ENCODE assay signal across 20 cellular contexts in the genomic region with DNA sequence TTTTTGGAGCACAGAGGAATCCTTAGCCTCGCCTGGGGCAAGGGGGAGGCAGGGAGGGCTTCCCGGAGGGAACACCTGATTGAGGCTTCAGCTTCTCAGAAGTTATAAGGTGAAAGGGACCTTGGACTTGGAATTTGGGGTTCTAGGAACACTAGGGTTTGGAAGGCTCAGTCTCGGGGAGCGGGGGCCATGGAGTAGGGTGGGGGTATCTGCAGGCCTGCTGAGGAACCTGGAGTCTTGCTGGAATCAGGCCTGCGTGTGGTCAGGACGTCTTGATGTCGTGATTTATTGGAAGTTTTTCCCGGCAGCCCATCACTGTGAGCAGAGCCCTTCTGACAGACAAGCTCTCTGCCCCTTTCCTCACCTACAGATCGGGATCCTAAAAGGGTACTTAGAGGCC. TPM values are rescaled to one million over a fixed set of nuclear protein-coding genes. Genes with fewer than 3 reads are reported as not detected.
DNase-seq lines count a peak whose midpoint lies in the region; ATAC-seq and TF ChIP-seq lines count a peak whose summit lies in the region.
"Had no signal": no experiment of that assay in that cellular context is flagged by ENCODE, and none has a peak within 500 bp of the region (broad histone marks: within the 10 kb centered on the region; RNA-seq: fewer than 3 reads in every experiment).

No MANE protein-coding gene starts in this region.

- no peaks in the 10 kb centered on the region for H3K4me1 ChIP-seq in mesendoderm (ENCODE audit: control insufficient read depth, low read depth, low read length)

- H3K36me3 ChIP-seq in mesendoderm (ENCODE audit: control insufficient read depth, insufficient read depth, low read length): no peaks in the 10 kb centered on the region

- CTCF ChIA-PET in activated naive CD4-positive, alpha-beta T cell treated with anti-CD3 and anti-CD28 coated beads, Interleukin-2, amount 10 ng/mL, durations not matched to agents 7 days and 5 days (lab: Charles Lee): interaction anchor here (1.0 kb wide), 1 partner anchor 95 kb away, joined by 3 read pairs; the partner anchor contains the start of gene SUN5
- CTCF ChIA-PET in WTC11 (lab: Charles Lee): interaction anchor here (0.6 to 1.9 kb wide), 5 partner anchors 33 to 187 kb away, joined by 3 to 8 read pairs (median 3); no protein-coding TSS in a partner anchor

- peak overlapping the region; percentile 46 for H3K56ac ChIP-seq in mesendoderm (ENCODE audit: low read length)

- no peak overlapping the region for H2BK5ac ChIP-seq in mesendoderm (ENCODE audit: low read length)

- H3K4me2 ChIP-seq in mesendoderm (ENCODE audit: low read length): no peak overlapping the region
- H3K4me2 ChIP-seq: GM23338 had no signal

- no peak overlapping the region for H2BK15ac ChIP-seq in mesendoderm (replicated peaks; ENCODE audit: low read depth)

- H3K27ac ChIP-seq in mesendoderm (ENCODE audit: low read depth, low read length): peak overlapping the region; percentile 16

- H3K9ac ChIP-seq in mesendoderm (ENCODE audit: low read length): no peak overlapping the region

- H3K18ac ChIP-seq in mesendoderm (ENCODE audit: low read length): no peak overlapping the region

- H2AK5ac ChIP-seq in mesendoderm (ENCODE audit: low read length): peak overlapping the region; percentile 15

- H4K5ac ChIP-seq in mesendoderm (ENCODE audit: low read length): no peak overlapping the region

- POLR2A ChIA-PET in WTC11 (lab: Charles Lee): no interaction called here

- no peaks in the 10 kb centered on the region for H3K27me3 ChIP-seq in mesendoderm (ENCODE audit: insufficient read depth, low read length, poor library complexity)

- peak overlapping the region; percentile 52 to 57 for H3K27ac Mint-ChIP-seq in activated naive CD4-positive, alpha-beta T cell treated with anti-CD3 and anti-CD28 coated beads, Interleukin-2, amount 50 U/mL, for 72 hours
- H3K27ac Mint-ChIP-seq in activated naive CD4-positive, alpha-beta T cell treated with anti-CD3 and anti-CD28 coated beads, Interleukin-2, amount 10 ng/mL, durations not matched to agents 7 days and 5 days: no peak overlapping the region
- H3K27ac Mint-ChIP-seq in WTC11 (0 out of 2 replicates have a peak overlapping the region, but pooled peaks have one; percentile 29), glutamatergic neuron (ENCODE audit: unreplicated experiment) (no peak overlapping the region)
- peak overlapping the region; percentile 23 for H3K27ac Mint-ChIP-seq in stimulated activated memory B cell treated with anti-CD40 and anti-IgM and Interleukin-4, amounts not matched to agents 10 μg/mL and 1 μg/mL and 100 μg/mL, for 72 hours
- H3K27ac Mint-ChIP-seq: GM23338 had no signal

- no peak overlapping the region for H4K8ac ChIP-seq in mesendoderm (ENCODE audit: low read depth, low read length)

- no peaks in the 10 kb centered on the region for H3K4me1 Mint-ChIP-seq in activated naive CD4-positive, alpha-beta T cell treated with anti-CD3 and anti-CD28 coated beads, Interleukin-2, amount 10 ng/mL, durations not matched to agents 7 days and 5 days
- H3K4me1 Mint-ChIP-seq in WTC11: no peaks in the 10 kb centered on the region
- H3K4me1 Mint-ChIP-seq in stimulated activated memory B cell treated with anti-CD40 and anti-IgM and Interleukin-4, amounts not matched to agents 10 μg/mL and 1 μg/mL and 100 μg/mL, for 72 hours: peaks cover 9% of the 10 kb centered on the region
- no peaks in the 10 kb centered on the region for H3K4me1 Mint-ChIP-seq in glutamatergic neuron (ENCODE audit: low read depth, unreplicated experiment)
- H3K4me1 Mint-ChIP-seq: GM23338 had no signal

- no peak for DNase-seq in activated naive CD4-positive, alpha-beta T cell treated with anti-CD3 and anti-CD28 coated beads, Interleukin-2, amount 50 U/mL, for 72 hours (ENCODE audit: low spot score in 2 of 2)
- no peak for DNase-seq in activated naive CD4-positive, alpha-beta T cell treated with anti-CD3 and anti-CD28 coated beads, Interleukin-2, amount 10 ng/mL, durations not matched to agents 7 days and 5 days
- DNase-seq in WTC11 (ENCODE audit: low spot score) (no peak), mesendoderm (no peak), CD1c-positive myeloid dendritic cell (ENCODE audit: extremely low spot score) (no peak), glutamatergic neuron (no peak)
- DNase-seq: DMS53, EL, NCI-H1105, NCI-H2081, NCI-H748 treated with DMSO at 0.1 percent for 48 hours, OCI-M1, SHP77 treated with DMSO at 0.1 percent for 48 hours had no signal

- no peak overlapping the region for H3K4me3 ChIP-seq in mesendoderm (ENCODE audit: low read length)
- H3K4me3 ChIP-seq: GM23338, K562 had no signal

- H3K27me3 Mint-ChIP-seq in activated naive CD4-positive, alpha-beta T cell treated with anti-CD3 and anti-CD28 coated beads, Interleukin-2, amount 10 ng/mL, durations not matched to agents 7 days and 5 days: no peaks in the 10 kb centered on the region
- H3K27me3 Mint-ChIP-seq in WTC11 (ENCODE audit: low read depth): peaks cover 2% of the 10 kb centered on the region; the same call in 1 of the 2 replicates
- no peaks in the 10 kb centered on the region for H3K27me3 Mint-ChIP-seq in stimulated activated memory B cell treated with anti-CD40 and anti-IgM and Interleukin-4, amounts not matched to agents 10 μg/mL and 1 μg/mL and 100 μg/mL, for 72 hours
- peaks cover 4% of the 10 kb centered on the region for H3K27me3 Mint-ChIP-seq in glutamatergic neuron (ENCODE audit: unreplicated experiment)
- H3K27me3 Mint-ChIP-seq: CD8-positive, alpha-beta memory T cell had no signal

- peaks cover 4 to 8% of the 10 kb centered on the region in 2 donors for H3K9me3 Mint-ChIP-seq in activated naive CD4-positive, alpha-beta T cell treated with anti-CD3 and anti-CD28 coated beads, Interleukin-2, amount 50 U/mL, for 72 hours
- peaks cover 2% of the 10 kb centered on the region for H3K9me3 Mint-ChIP-seq in activated naive CD4-positive, alpha-beta T cell treated with anti-CD3 and anti-CD28 coated beads, Interleukin-2, amount 10 ng/mL, durations not matched to agents 7 days and 5 days
- H3K9me3 Mint-ChIP-seq in WTC11: peaks cover 10% of the 10 kb centered on the region
- H3K9me3 Mint-ChIP-seq in stimulated activated memory B cell treated with anti-CD40 and anti-IgM and Interleukin-4, amounts not matched to agents 10 μg/mL and 1 μg/mL and 100 μg/mL, for 72 hours: no peaks in the 10 kb centered on the region
- H3K9me3 Mint-ChIP-seq in glutamatergic neuron (ENCODE audit: unreplicated experiment): peaks cover 12% of the 10 kb centered on the region

- TF ChIP-seq CTCF in WTC11 (IDR thresholded peaks at IDR 0.05): no peak
- no peak for TF ChIP-seq CTCF in glutamatergic neuron (IDR thresholded peaks at IDR 0.05; ENCODE audit: partially characterized antibody, unreplicated experiment)

- no peaks in the 10 kb centered on the region for H3K36me3 Mint-ChIP-seq in activated naive CD4-positive, alpha-beta T cell treated with anti-CD3 and anti-CD28 coated beads, Interleukin-2, amount 50 U/mL, for 72 hours
- no peaks in the 10 kb centered on the region for H3K36me3 Mint-ChIP-seq in activated naive CD4-positive, alpha-beta T cell treated with anti-CD3 and anti-CD28 coated beads, Interleukin-2, amount 10 ng/mL, durations not matched to agents 7 days and 5 days
- H3K36me3 Mint-ChIP-seq in WTC11 (no peaks in the 10 kb centered on the region), glutamatergic neuron (ENCODE audit: unreplicated experiment) (peaks cover 8% of the 10 kb centered on the region)
- peaks cover 4% of the 10 kb centered on the region for H3K36me3 Mint-ChIP-seq in stimulated activated memory B cell treated with anti-CD40 and anti-IgM and Interleukin-4, amounts not matched to agents 10 μg/mL and 1 μg/mL and 100 μg/mL, for 72 hours

- H3K79me1 ChIP-seq in mesendoderm (ENCODE audit: low read length): no peaks in the 10 kb centered on the region

- no peak overlapping the region for H3K23ac ChIP-seq in mesendoderm (ENCODE audit: low read length)

- no CpG with 5 or more reads among the region's 9 CpGs for WGBS in mesendoderm (ENCODE audit: extremely low coverage, insufficient coverage, low lambda C conversion rate)

- no peak overlapping the region for H2BK120ac ChIP-seq in mesendoderm (ENCODE audit: low read depth, low read length)

- no peak overlapping the region for H3K4me3 Mint-ChIP-seq in activated naive CD4-positive, alpha-beta T cell treated with anti-CD3 and anti-CD28 coated beads, Interleukin-2, amount 10 ng/mL, durations not matched to agents 7 days and 5 days
- H3K4me3 Mint-ChIP-seq in WTC11 (no peak overlapping the region), glutamatergic neuron (ENCODE audit: unreplicated experiment) (no peak overlapping the region)
- H3K4me3 Mint-ChIP-seq in stimulated activated memory B cell treated with anti-CD40 and anti-IgM and Interleukin-4, amounts not matched to agents 10 μg/mL and 1 μg/mL and 100 μg/mL, for 72 hours: no peak overlapping the region
- H3K4me3 Mint-ChIP-seq: CD8-positive, alpha-beta memory T cell; GM23338 had no signal

- no peaks in the 10 kb centered on the region for H3K79me2 ChIP-seq in mesendoderm (ENCODE audit: control insufficient read depth, insufficient read depth, low read length)

- no peak overlapping the region for H3K4ac ChIP-seq in mesendoderm (ENCODE audit: low read depth, low read length)

- no peak for ATAC-seq in activated naive CD4-positive, alpha-beta T cell treated with anti-CD3 and anti-CD28 coated beads, Interleukin-2, amount 50 U/mL, for 72 hours
- ATAC-seq in WTC11 (no peak), HG03097 (IDR thresholded peaks at IDR 0.05; ENCODE audit: low FRiP score, unreplicated experiment) (no peak)
- no peak for ATAC-seq in stimulated activated memory B cell treated with anti-CD40 and anti-IgM and Interleukin-4, amounts not matched to agents 10 μg/mL and 1 μg/mL and 100 μg/mL, for 72 hours
- ATAC-seq: GM23338, K562 had no signal

TF ChIP-seq in WTC11, 78 proteins besides CTCF, POLR2A, EP300 and RAD21 (continues in another document):
- no peak for TF ChIP-seq GABPB1 (CRISPR knock-in tag; IDR thresholded peaks at IDR 0.05)
- TF ChIP-seq ZNF232 (CRISPR knock-in tag; IDR thresholded peaks at IDR 0.05): no peak
- no peak for TF ChIP-seq ELF4 (CRISPR knock-in tag; IDR thresholded peaks at IDR 0.05; ENCODE audit: low read depth)
- no peak for TF ChIP-seq SP1 (CRISPR knock-in tag; conservative IDR thresholded peaks at IDR 0.05)

RNA-seq across cellular contexts. Expression of gene EFCAB8, which starts 50.7 kb away (rescaled TPM):
- under 1 TPM; 0.52 to 0.70 TPM for total RNA-seq in activated naive CD4-positive, alpha-beta T cell treated with anti-CD3 and anti-CD28 coated beads, Interleukin-2, amount 50 U/mL, for 72 hours
- total RNA-seq in WTC11 (2021) (0.17 to 0.55 TPM (median 0.32 TPM) in 3 replicates), glutamatergic neuron (ENCODE audit: unreplicated experiment) (not detected)
- polyA plus RNA-seq in mesendoderm (2013, experiment 1 of 2): 0.06 TPM
- 0.03 TPM for polyA plus RNA-seq in mesendoderm (2013, experiment 2 of 2)
- total RNA-seq: NCI-H460 had no signal
- polyA plus RNA-seq: AG04450; CD8-positive, alpha-beta memory T cell; GM23338 had no signal

Comparison
In these comparisons a context has a peak if more than half of its experiments do, and no peak if none do; other contexts are left out.
1. H3K27ac Mint-ChIP-seq: peak in activated naive CD4-positive, alpha-beta T cell treated with anti-CD3 and anti-CD28 coated beads, Interleukin-2, amount 50 U/mL, for 72 hours (2 of 2), WTC11 (single experiment) and stimulated activated memory B cell treated with anti-CD40 and anti-IgM and Interleukin-4, amounts not matched to agents 10 μg/mL and 1 μg/mL and 100 μg/mL, for 72 hours (single experiment); none in activated naive CD4-positive, alpha-beta T cell treated with anti-CD3 and anti-CD28 coated beads, Interleukin-2, amount 10 ng/mL, durations not matched to agents 7 days and 5 days (single experiment) and glutamatergic neuron (single experiment).